In the genomic region with DNA sequence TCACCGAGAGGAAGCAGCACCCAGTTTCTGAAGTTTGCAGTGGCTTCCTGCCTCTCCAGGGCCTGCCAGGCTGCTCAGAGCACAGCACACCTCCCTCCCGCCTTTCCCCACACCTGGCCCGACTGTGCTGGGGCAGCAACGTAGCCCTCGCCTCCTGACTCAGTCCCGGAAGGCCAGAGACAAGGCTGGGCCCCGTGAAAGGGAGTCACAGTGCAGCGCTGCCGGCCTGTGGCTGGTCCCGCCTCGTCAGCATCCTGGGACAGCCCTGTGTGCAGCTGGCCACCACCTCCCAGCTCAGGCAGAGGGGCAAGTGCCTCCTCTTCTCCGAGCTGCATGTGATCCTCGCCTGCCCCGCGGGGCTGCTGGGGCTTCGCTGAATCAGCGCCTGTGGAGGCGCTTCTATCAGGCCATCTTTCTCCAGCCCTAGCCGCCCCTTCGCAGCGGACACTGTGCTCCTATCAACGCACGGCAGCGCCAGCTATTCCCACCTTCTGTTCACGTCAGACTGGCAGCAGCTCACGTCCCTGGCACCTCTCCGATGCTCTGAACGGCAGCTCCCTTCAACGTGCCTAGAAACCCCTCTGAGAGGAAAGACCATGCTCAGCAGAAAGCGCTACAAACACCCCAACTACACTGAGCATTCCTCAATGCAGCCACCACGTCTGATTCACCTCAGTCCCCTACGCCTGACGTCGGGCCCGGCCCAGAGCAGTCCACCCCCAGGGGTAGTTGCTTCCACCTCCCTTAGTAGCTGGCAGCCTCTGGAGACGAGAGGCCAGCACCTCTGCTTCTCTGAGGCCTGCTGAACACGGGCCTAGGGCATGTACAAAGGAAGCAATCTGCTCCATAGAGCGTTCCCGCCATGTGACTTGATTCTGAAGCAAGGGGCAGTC, we compare ENCODE assay signal across 9 cellular contexts.
DNase-seq lines count a peak whose midpoint lies in the region; ATAC-seq and TF ChIP-seq lines count a peak whose summit lies in the region.
"Had no signal": no experiment of that assay in that cellular context is flagged by ENCODE, and none has a peak within 500 bp of the region (broad histone marks: within the 10 kb centered on the region; RNA-seq: fewer than 3 reads in every experiment).

No MANE protein-coding gene starts in this region.

- H3K4me3 ChIP-seq in upper lobe of right lung = no peak overlapping the region
- H3K4me3 ChIP-seq in ascending aorta = no peak overlapping the region
- no peak overlapping the region for H3K4me3 ChIP-seq in gastrocnemius medialis

- no peak for TF ChIP-seq CTCF in upper lobe of right lung (IDR thresholded peaks at IDR 0.05)
- no peak for TF ChIP-seq CTCF in ascending aorta (IDR thresholded peaks at IDR 0.05)
- no peak for TF ChIP-seq CTCF in gastrocnemius medialis (IDR thresholded peaks at IDR 0.05 in 4 of 5, conservative IDR thresholded peaks at IDR 0.05 in 1 of 5)

- H3K36me3 ChIP-seq in upper lobe of right lung (peaks cover 19% of the 10 kb centered on the region), ascending aorta (peaks cover 30 to 36% of the 10 kb centered on the region in 2 donors), gastrocnemius medialis (no peaks in the 10 kb centered on the region)

- no peak for DNase-seq in activated naive CD4-positive, alpha-beta T cell (lab: John Stamatoyannopoulos, UW)
- DNase-seq in iPS-NIHi7 (ENCODE audit: extremely low spot score) = peak; percentile 54
- no peak for DNase-seq in upper lobe of right lung
- no peak for DNase-seq in ascending aorta (ENCODE audit: low spot score in 2 of 2)
- no peak for DNase-seq in gastrocnemius medialis
- DNase-seq: T1000 had no signal

- intact Hi-C loops in upper lobe of right lung (cut with DNase I) = no loop called here
- intact Hi-C loops in ascending aorta (cut with DNase I) = no loop called here
- intact Hi-C loops in gastrocnemius medialis (cut with DNase I; ENCODE audit: low total_unique reads) = loop anchor here (10.0 kb wide), 1 partner anchor 243 kb away; a partner anchor contains a TSS

- H3K27ac ChIP-seq in angular gyrus (ENCODE audit: low read depth, low read length) (peak overlapping the region; percentile 11), upper lobe of right lung (peak overlapping the region; percentile 45), ascending aorta (no peak overlapping the region), gastrocnemius medialis (peak overlapping the region in 2 of 4 donors; percentile 21 to 44)

- H3K27me3 ChIP-seq in upper lobe of right lung = no peaks in the 10 kb centered on the region
- no peaks in the 10 kb centered on the region for H3K27me3 ChIP-seq in ascending aorta
- H3K27me3 ChIP-seq in gastrocnemius medialis = no peaks in the 10 kb centered on the region

- H3K27ac Mint-ChIP-seq in activated naive CD4-positive, alpha-beta T cell treated with anti-CD3 and anti-CD28 coated beads, Interleukin-2, amount 50 U/mL, for 24 hours = peak overlapping the region; percentile 51

- H3K9me3 ChIP-seq in upper lobe of right lung (no peaks in the 10 kb centered on the region), ascending aorta (no peaks in the 10 kb centered on the region), gastrocnemius medialis (no peaks in the 10 kb centered on the region)

- no peak for TF ChIP-seq POLR2A in gastrocnemius medialis (IDR thresholded peaks at IDR 0.05)

- H3K4me1 ChIP-seq in upper lobe of right lung (no peaks in the 10 kb centered on the region), ascending aorta (peaks cover 0 to 7% of the 10 kb centered on the region in 2 donors), gastrocnemius medialis (peaks cover 7% of the 10 kb centered on the region in 2 donors)

- H3K36me3 Mint-ChIP-seq in activated naive CD4-positive, alpha-beta T cell treated with anti-CD3 and anti-CD28 coated beads, Interleukin-2, amount 50 U/mL, for 24 hours = no peaks in the 10 kb centered on the region

- in situ Hi-C loops in gastrocnemius medialis (cut with MboI; ENCODE audit: low sequenced_read_pairs in 4 of 4) = loop anchor here in 2 of 4 donors (25.0 kb wide), 1 partner anchor 225 kb away; no protein-coding TSS in a partner anchor

- H3K4me1 Mint-ChIP-seq in activated naive CD4-positive, alpha-beta T cell treated with anti-CD3 and anti-CD28 coated beads, Interleukin-2, amount 50 U/mL, for 24 hours = peaks cover 20% of the 10 kb centered on the region

- H3K9me3 Mint-ChIP-seq in activated naive CD4-positive, alpha-beta T cell treated with anti-CD3 and anti-CD28 coated beads, Interleukin-2, amount 50 U/mL, for 24 hours = no peaks in the 10 kb centered on the region

- no peaks in the 10 kb centered on the region for H3K27me3 Mint-ChIP-seq in activated naive CD4-positive, alpha-beta T cell treated with anti-CD3 and anti-CD28 coated beads, Interleukin-2, amount 50 U/mL, for 24 hours

- ATAC-seq in upper lobe of right lung (peak; percentile 32), gastrocnemius medialis (no peak), HG03159 (IDR thresholded peaks at IDR 0.05; ENCODE audit: unreplicated experiment) (no peak)

- no peak overlapping the region for H3K4me3 Mint-ChIP-seq in activated naive CD4-positive, alpha-beta T cell treated with anti-CD3 and anti-CD28 coated beads, Interleukin-2, amount 50 U/mL, for 24 hours

Comparison
In these comparisons a context has a peak if more than half of its experiments do, and no peak if none do; other contexts are left out.
1. H3K27ac ChIP-seq: peak in angular gyrus (single experiment) and upper lobe of right lung (single experiment); none in ascending aorta (0 of 2).